22 cellular contexts compared by ENCODE assay signal in genomic region chr7:121953164-121953563, GRCh38.
"Had no signal": no experiment of that assay in that cellular context is flagged by ENCODE, and none has a peak within 500 bp of the region (broad histone marks: within the 10 kb centered on the region; RNA-seq: fewer than 3 reads in every experiment).

No MANE protein-coding gene starts in this region.

- H3K9me3 ChIP-seq: esophagus muscularis mucosa, gastrocnemius medialis, left ventricle myocardium inferior, pancreas, tibial artery, upper lobe of left lung, uterus had no signal

- ATAC-seq: gastrocnemius medialis; left cardiac atrium; pancreas; right cardiac atrium; stimulated activated effector memory CD8-positive, alpha-beta T cell treated with anti-CD3 and anti-CD28 coated beads, Interleukin-12 subunit alpha, Interleukin-12 subunit beta, amount 100 ng/mL, for 72 hours; stimulated activated naive CD8-positive, alpha-beta T cell treated with anti-CD3 and anti-CD28 coated beads, Interleukin-15, Interleukin-2, amounts not matched to agents 100 U/mL and 50 U/mL, for 24 hours had no signal

- H3K4me3 ChIP-seq: esophagus muscularis mucosa, gastrocnemius medialis, left ventricle myocardium inferior, lung, pancreas, tibial artery, upper lobe of left lung, uterus had no signal

- H3K27ac Mint-ChIP-seq: naive B cell; nephron; progenitor cell of endocrine pancreas; stimulated activated effector memory CD8-positive, alpha-beta T cell treated with anti-CD3 and anti-CD28 coated beads, Interleukin-12 subunit alpha, Interleukin-12 subunit beta, amount 100 ng/mL, for 72 hours had no signal

- H3K27me3 ChIP-seq: esophagus muscularis mucosa, gastrocnemius medialis, pancreas, tibial artery, upper lobe of left lung, uterus had no signal

- H3K4me1 Mint-ChIP-seq: naive B cell; nephron; stimulated activated effector memory CD8-positive, alpha-beta T cell treated with anti-CD3 and anti-CD28 coated beads, Interleukin-12 subunit alpha, Interleukin-12 subunit beta, amount 100 ng/mL, for 72 hours had no signal

- H3K4me3 Mint-ChIP-seq: naive B cell; nephron; stimulated activated effector memory CD8-positive, alpha-beta T cell treated with anti-CD3 and anti-CD28 coated beads, Interleukin-12 subunit alpha, Interleukin-12 subunit beta, amount 100 ng/mL, for 72 hours had no signal

- H3K36me3 ChIP-seq: esophagus muscularis mucosa, gastrocnemius medialis, left ventricle myocardium inferior, pancreas, tibial artery, upper lobe of left lung, uterus had no signal

- H3K4me1 ChIP-seq: esophagus muscularis mucosa, gastrocnemius medialis, left ventricle myocardium inferior, pancreas, tibial artery, upper lobe of left lung, uterus had no signal

- H3K9me3 Mint-ChIP-seq: nephron had no signal

- H3K27ac ChIP-seq: esophagus muscularis mucosa, gastrocnemius medialis, left ventricle myocardium inferior, pancreas, tibial artery, upper lobe of left lung, uterus had no signal

- H3K36me3 Mint-ChIP-seq: naive B cell; stimulated activated effector memory CD8-positive, alpha-beta T cell treated with anti-CD3 and anti-CD28 coated beads, Interleukin-12 subunit alpha, Interleukin-12 subunit beta, amount 100 ng/mL, for 72 hours had no signal

- H3K27me3 Mint-ChIP-seq: progenitor cell of endocrine pancreas had no signal

- DNase-seq: effector memory CD4-positive, alpha-beta T cell; gastrocnemius medialis; glutamatergic neuron; kidney; left cardiac atrium; left ventricle myocardium inferior; mesendoderm; naive B cell; occipital lobe; pancreas; right cardiac atrium; stimulated activated CD4-positive, alpha-beta T cell treated with anti-CD3 and anti-CD28 coated beads, Interleukin-4, amount 100 ng/mL, for 1 hour; stimulated activated CD8-positive, alpha-beta memory T cell treated with anti-CD3 and anti-CD28 coated beads, Interleukin-4, amount 100 ng/mL, for 48 hours; stimulated activated naive CD8-positive, alpha-beta T cell treated with anti-CD3 and anti-CD28 coated beads, Interleukin-15, Interleukin-2, amounts not matched to agents 100 U/mL and 50 U/mL, for 24 hours; tibial artery; upper lobe of left lung; uterus had no signal
